In the genomic region with DNA sequence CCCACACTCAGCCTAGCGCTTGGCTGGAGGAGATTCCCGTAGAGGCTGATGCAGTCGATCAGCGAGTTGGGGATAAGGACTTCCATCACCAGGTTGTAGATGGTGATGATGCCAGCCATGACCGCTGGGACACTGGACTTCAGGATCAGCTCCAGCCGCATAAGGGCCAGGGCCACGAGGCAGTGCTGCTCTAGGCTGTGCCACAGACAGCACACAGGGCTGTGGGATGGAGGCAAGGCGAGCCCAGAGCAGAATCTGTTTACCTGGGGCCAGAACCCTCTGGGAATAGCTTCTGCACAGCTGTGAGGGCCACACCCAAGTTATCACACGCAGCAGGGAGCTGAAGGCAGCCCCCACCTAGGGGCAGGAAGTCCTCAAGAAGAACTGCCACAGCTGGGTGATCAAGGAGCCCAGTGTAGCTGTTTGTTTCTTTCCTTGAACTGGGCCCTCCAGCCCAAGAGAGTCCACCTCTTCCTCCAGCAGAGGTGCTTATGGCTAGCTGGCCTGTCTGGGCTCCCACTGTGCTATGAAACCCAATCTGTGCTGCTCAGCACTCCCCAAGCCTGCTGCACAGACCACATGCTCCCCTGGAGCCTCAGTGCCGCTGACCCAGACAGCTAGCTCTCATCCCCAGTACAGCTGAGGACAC, we compare ENCODE assay signal across 8 cellular contexts. TPM values are rescaled to one million over a fixed set of nuclear protein-coding genes. Genes with fewer than 3 reads are reported as not detected.
DNase-seq lines count a peak whose midpoint lies in the region; ATAC-seq and TF ChIP-seq lines count a peak whose summit lies in the region.

No MANE protein-coding gene starts in this region.

- H3K9me3 Mint-ChIP-seq in naive thymus-derived CD4-positive, alpha-beta T cell = no peaks in the 10 kb centered on the region

- no peaks in the 10 kb centered on the region for H3K27me3 Mint-ChIP-seq in naive thymus-derived CD4-positive, alpha-beta T cell

- POLR2A ChIA-PET in naive thymus-derived CD4-positive, alpha-beta T cell (lab: Charles Lee) = interaction anchor here (0.7 to 16.3 kb wide), 8 partner anchors 8 to 1867 kb away, joined by 3 to 134 read pairs (median 14); partner anchors contain the start of genes C1orf50 and P3H1

- H3K36me3 Mint-ChIP-seq in naive thymus-derived CD4-positive, alpha-beta T cell = peaks cover 4 to 41% (median 10%) of the 10 kb centered on the region in 5 donors

- peak; percentile 29 for DNase-seq in NCI-H2196 (lab: John Stamatoyannopoulos, UW; ENCODE audit: unreplicated experiment)
- no peak for DNase-seq in NCI-H2196 treated with DMSO at 0.1 percent for 48 hours (lab: John Stamatoyannopoulos, UW; ENCODE audit: unreplicated experiment)
- peak; percentile 43 for DNase-seq in activated T-helper 1 cell treated with Interleukin-2 at 50 U/mL for 16 hours (ENCODE audit: low read depth)
- peak in 3 of 9 donors; percentile 33 to 49 (median 40) for DNase-seq in naive thymus-derived CD4-positive, alpha-beta T cell
- DNase-seq in amygdala (lab: John Stamatoyannopoulos, UW) = no peak
- DNase-seq in testis = no peak
- DNase-seq in NCI-H2227 (lab: John Stamatoyannopoulos, UW; ENCODE audit: unreplicated experiment) = no peak

- H3K27me3 ChIP-seq in naive thymus-derived CD4-positive, alpha-beta T cell (ENCODE audit: control insufficient read depth in 2 of 2, insufficient read depth in 2 of 2, low read length in 2 of 2) = no peaks in the 10 kb centered on the region
- H3K27me3 ChIP-seq in testis = no peaks in the 10 kb centered on the region

- H3K27ac ChIP-seq in naive thymus-derived CD4-positive, alpha-beta T cell (ENCODE audit: low read depth, low read length) = peak overlapping the region; percentile 57
- peak overlapping the region in 1 of 2 donors; percentile 11 for H3K27ac ChIP-seq in testis

- peak overlapping the region; percentile 61 for H3K4me3 ChIP-seq in naive thymus-derived CD4-positive, alpha-beta T cell (ENCODE audit: low read length)
- no peak overlapping the region for H3K4me3 ChIP-seq in testis

- intact Hi-C loops in naive thymus-derived CD4-positive, alpha-beta T cell (cut with micrococcal nuclease) = loop anchor here in 1 of 2 donors (1.0 to 10.0 kb wide), 3 partner anchors 20 to 1588 kb away; partner anchors contain the start of gene FOXO6
- intact Hi-C loops in testis (cut with DNase I; ENCODE audit: low total_unique reads) = no loop called here

- peak; percentile 48 for ATAC-seq in HG03025 (IDR thresholded peaks at IDR 0.05; ENCODE audit: low FRiP score, unreplicated experiment)
- peak; percentile 72 for ATAC-seq in naive thymus-derived CD4-positive, alpha-beta T cell

- peaks cover 84% of the 10 kb centered on the region in 2 donors for H3K4me1 ChIP-seq in naive thymus-derived CD4-positive, alpha-beta T cell (ENCODE audit: control insufficient read depth in 2 of 2, insufficient read depth in 2 of 2, low read length in 2 of 2)
- peaks cover 23% of the 10 kb centered on the region for H3K4me1 ChIP-seq in testis

- no peaks in the 10 kb centered on the region for H3K36me3 ChIP-seq in naive thymus-derived CD4-positive, alpha-beta T cell (ENCODE audit: control insufficient read depth in 2 of 3, insufficient read depth in 3 of 3, low read length in 3 of 3)
- no peaks in the 10 kb centered on the region for H3K36me3 ChIP-seq in testis (ENCODE audit: low read depth, missing control alignments)

- H3K4me3 Mint-ChIP-seq in naive thymus-derived CD4-positive, alpha-beta T cell = peak overlapping the region; percentile 20 to 85 (median 67)

- 90 to 94% methylated on average over 9 to 10 of the region's 10 CpGs for WGBS in testis, 2 donors

- H3K9me3 ChIP-seq in naive thymus-derived CD4-positive, alpha-beta T cell (ENCODE audit: control insufficient read depth in 2 of 3, low read length in 3 of 3) = no peaks in the 10 kb centered on the region
- no peaks in the 10 kb centered on the region for H3K9me3 ChIP-seq in testis

- peak overlapping the region; percentile 28 to 89 (median 80) for H3K27ac Mint-ChIP-seq in naive thymus-derived CD4-positive, alpha-beta T cell

- TF ChIP-seq POLR2A in testis (IDR thresholded peaks at IDR 0.05) = no peak

- no peak for TF ChIP-seq CTCF in testis (IDR thresholded peaks at IDR 0.05)

- CTCF ChIA-PET in naive thymus-derived CD4-positive, alpha-beta T cell (lab: Charles Lee) = interaction anchor here (0.9 to 2.4 kb wide), 8 partner anchors 11 to 121 kb away, joined by 3 to 12 read pairs (median 4); no protein-coding TSS in a partner anchor

- peaks cover 76 to 95% (median 87%) of the 10 kb centered on the region in 7 donors for H3K4me1 Mint-ChIP-seq in naive thymus-derived CD4-positive, alpha-beta T cell

RNA-seq across cellular contexts. Expression of gene SLC2A1, which starts 6.2 kb away (rescaled TPM):
- total RNA-seq in naive thymus-derived CD4-positive, alpha-beta T cell = 100 to 1,000 TPM in 1 of 5 experiments, 10 to 100 TPM in 4; 43.6 to 123 (median 73.1) TPM
- polyA plus RNA-seq in naive thymus-derived CD4-positive, alpha-beta T cell = 10 to 100 TPM; 16.6 to 18.6 TPM
- 10 to 100 TPM; 36.9 to 38.3 TPM for total RNA-seq in testis
- polyA plus RNA-seq in testis (ENCODE audit: insufficient read depth, low read depth, low replicate concordance) = 19.4 TPM

Comparison
In these comparisons a context has a peak if more than half of its experiments do, and no peak if none do; other contexts are left out.
1. DNase-seq: peak in NCI-H2196 (single experiment) and activated T-helper 1 cell treated with Interleukin-2 at 50 U/mL for 16 hours (single experiment); none in NCI-H2196 treated with DMSO at 0.1 percent for 48 hours (single experiment), amygdala (0 of 56), testis (single experiment) and NCI-H2227 (single experiment).